In genomic region chr12:62407587-62407986, GRCh38 we compare ENCODE assay signal across 14 cellular contexts. TPM values are rescaled to one million over a fixed set of nuclear protein-coding genes. Genes with fewer than 3 reads are reported as not detected.
A peak's percentile ranks its signal among the peaks of the same experiment; 100 is the strongest.
DNase-seq lines count a peak whose midpoint lies in the region; ATAC-seq, FAIRE-seq and TF ChIP-seq lines count a peak whose summit lies in the region.
"Had no signal": no experiment of that assay in that cellular context is flagged by ENCODE, and none has a peak within 500 bp of the region (broad histone marks: within the 10 kb centered on the region; RNA-seq: fewer than 3 reads in every experiment).

No MANE protein-coding gene starts in this region.

- TF ChIP-seq POLR2A in HepG2 (IDR thresholded peaks at IDR 0.05; ENCODE audit: insufficient read depth in 1 of 2, low read depth in 2 of 2, low read length in 2 of 2), result no peak

- no peak overlapping the region for H3K4me2 ChIP-seq in HepG2 (ENCODE audit: low read depth, low read length)
- H3K4me2 ChIP-seq: BLaER1 treated with 17β-estradiol and CSF1 and Interleukin-3, amounts not matched to agents 10 nM and 100 nM had no signal

- no peak for TF ChIP-seq RAD21 in HepG2 (CRISPR knock-in tag; IDR thresholded peaks at IDR 0.05)

- 51% methylated on average over 1 of the region's 1 CpG for WGBS in HepG2 (ENCODE audit: low lambda C conversion rate)

- H3K4me1 Mint-ChIP-seq in activated CD4-positive, alpha-beta T cell treated with anti-CD3 and anti-CD28 coated beads, Interleukin-2, amount 10 ng/mL, durations not matched to agents 24 days and 14 days, result peaks cover 10% of the 10 kb centered on the region
- H3K4me1 Mint-ChIP-seq in activated naive CD8-positive, alpha-beta T cell treated with anti-CD3 and anti-CD28 coated beads for 36 hours, result peaks cover 14% of the 10 kb centered on the region
- peaks cover 15% of the 10 kb centered on the region for H3K4me1 Mint-ChIP-seq in activated naive CD8-positive, alpha-beta T cell treated with anti-CD3 and anti-CD28 coated beads, Interleukin-2, amount 50 U/mL, for 24 hours
- peaks cover 10% of the 10 kb centered on the region for H3K4me1 Mint-ChIP-seq in stimulated activated effector memory CD8-positive, alpha-beta T cell treated with anti-CD3 and anti-CD28 coated beads, Interleukin-12 subunit alpha, Interleukin-12 subunit beta, amount 100 ng/mL, for 72 hours

- peaks cover 45% of the 10 kb centered on the region for H3K36me3 Mint-ChIP-seq in activated CD4-positive, alpha-beta T cell treated with anti-CD3 and anti-CD28 coated beads, Interleukin-2, amount 10 ng/mL, durations not matched to agents 24 days and 14 days (ENCODE audit: low read depth)
- peaks cover 35% of the 10 kb centered on the region for H3K36me3 Mint-ChIP-seq in activated naive CD8-positive, alpha-beta T cell treated with anti-CD3 and anti-CD28 coated beads for 36 hours
- H3K36me3 Mint-ChIP-seq in activated naive CD8-positive, alpha-beta T cell treated with anti-CD3 and anti-CD28 coated beads, Interleukin-2, amount 50 U/mL, for 24 hours (ENCODE audit: low read depth), result peaks cover 41% of the 10 kb centered on the region
- H3K36me3 Mint-ChIP-seq in stimulated activated effector memory CD8-positive, alpha-beta T cell treated with anti-CD3 and anti-CD28 coated beads, Interleukin-12 subunit alpha, Interleukin-12 subunit beta, amount 100 ng/mL, for 72 hours, result peaks cover 10% of the 10 kb centered on the region

- BruUV-seq in HepG2 (replicated peaks; lab: Mats Ljungman, UMichigan), result no TSS peak

- H3K9me3 ChIP-seq in HepG2 (ENCODE audit: low read length) (no peaks in the 10 kb centered on the region), left lung (no peaks in the 10 kb centered on the region)
- H3K9me3 ChIP-seq: BLaER1 treated with 17β-estradiol and CSF1 and Interleukin-3, amounts not matched to agents 10 nM and 100 nM had no signal

- peak overlapping the region; percentile 49 for H3K27ac Mint-ChIP-seq in activated CD4-positive, alpha-beta T cell treated with anti-CD3 and anti-CD28 coated beads, Interleukin-2, amount 10 ng/mL, durations not matched to agents 24 days and 14 days
- H3K27ac Mint-ChIP-seq in activated naive CD8-positive, alpha-beta T cell treated with anti-CD3 and anti-CD28 coated beads for 36 hours, result peak overlapping the region; percentile 74
- no peak overlapping the region for H3K27ac Mint-ChIP-seq in activated naive CD8-positive, alpha-beta T cell treated with anti-CD3 and anti-CD28 coated beads, Interleukin-2, amount 50 U/mL, for 24 hours
- H3K27ac Mint-ChIP-seq in stimulated activated effector memory CD8-positive, alpha-beta T cell treated with anti-CD3 and anti-CD28 coated beads, Interleukin-12 subunit alpha, Interleukin-12 subunit beta, amount 100 ng/mL, for 72 hours, result peak overlapping the region; percentile 15
- H3K27ac Mint-ChIP-seq: CD4-positive, alpha-beta T cell had no signal

- TF ChIP-seq EP300 in HepG2 (IDR thresholded peaks at IDR 0.05; ENCODE audit: low read depth in 2 of 2, low read length in 2 of 2) (no peak), HepG2 (CRISPR knock-in tag; IDR thresholded peaks at IDR 0.05; ENCODE audit: borderline replicate concordance) (no peak)

- H2AFZ ChIP-seq in HepG2 (ENCODE audit: low read length), result no peak overlapping the region
- H2AFZ ChIP-seq: GM23248 had no signal

- DNase-seq in activated CD4-positive, alpha-beta T cell treated with anti-CD3 and anti-CD28 coated beads, Interleukin-2, amount 10 ng/mL, durations not matched to agents 24 days and 14 days, result no peak
- DNase-seq in activated CD4-positive, alpha-beta T cell treated with anti-CD3 and anti-CD28 coated beads for 48 hours, result no peak
- no peak for DNase-seq in activated naive CD8-positive, alpha-beta T cell treated with anti-CD3 and anti-CD28 coated beads for 36 hours
- no peak for DNase-seq in activated naive CD8-positive, alpha-beta T cell treated with anti-CD3 and anti-CD28 coated beads, Interleukin-2, amount 50 U/mL, for 24 hours
- DNase-seq in HepG2 (ENCODE audit: low spot score) (no peak), left lung (no peak)
- DNase-seq in stimulated activated effector memory CD8-positive, alpha-beta T cell treated with anti-CD3 and anti-CD28 coated beads, Interleukin-12 subunit alpha, Interleukin-12 subunit beta, amount 100 ng/mL, for 72 hours (ENCODE audit: low spot score in 2 of 2), result no peak
- DNase-seq: 8988T; CD4-positive, alpha-beta T cell; DMS79; GM23248; H7 had no signal

- in situ Hi-C loops in HepG2 (cut with HindIII; ENCODE audit: extremely low pct_ligation_motif_present, low pct_unique_long_range_greater_than_20kb), result no loop called here

- peaks cover 0 to 7% of the 10 kb centered on the region in 2 experiments; a peak in 2 of 5 replicates for H3K36me3 ChIP-seq in HepG2 (replicated peaks in 1 of 2; ENCODE audit: control insufficient read depth in 1 of 2, insufficient read depth in 2 of 2, low read length in 2 of 2)
- H3K36me3 ChIP-seq in left lung, result peaks cover 0 to 33% of the 10 kb centered on the region in 2 donors

- CTCF ChIA-PET in HepG2 (lab: Yijun Ruan, JAX; ENCODE audit: low intra/inter-chr PET ratio, low total read pairs), result no interaction called here

- intact Hi-C loops in activated CD4-positive, alpha-beta T cell treated with anti-CD3 and anti-CD28 coated beads, Interleukin-2, amount 10 ng/mL, durations not matched to agents 24 days and 14 days (cut with micrococcal nuclease), result no loop called here
- intact Hi-C loops in HepG2 (cut with micrococcal nuclease; ENCODE audit: unreplicated experiment), result no loop called here
- intact Hi-C loops in left lung (cut with DNase I), result no loop called here

- H3K4me3 ChIP-seq in HepG2 (replicated peaks in 1 of 3; ENCODE audit: insufficient read depth in 1 of 3, low read depth in 2 of 3, low read length in 3 of 3) (no peak overlapping the region), left lung (no peak overlapping the region)
- H3K4me3 ChIP-seq: BLaER1 treated with 17β-estradiol and CSF1 and Interleukin-3, amounts not matched to agents 10 nM and 100 nM; GM23248 had no signal

- H3K4me1 ChIP-seq in HepG2 (ENCODE audit: insufficient read depth, low read length) (no peaks in the 10 kb centered on the region), left lung (no peaks in the 10 kb centered on the region)
- H3K4me1 ChIP-seq: BLaER1 treated with 17β-estradiol and CSF1 and Interleukin-3, amounts not matched to agents 10 nM and 100 nM had no signal

- no peak for TF ChIP-seq CTCF in HepG2 (CRISPR knock-in tag; IDR thresholded peaks at IDR 0.05)
- no peak for TF ChIP-seq CTCF in left lung (IDR thresholded peaks at IDR 0.05)

- H3K27me3 ChIP-seq in HepG2 (ENCODE audit: control insufficient read depth in 1 of 2, insufficient read depth in 2 of 2, low read length in 2 of 2) (no peaks in the 10 kb centered on the region), left lung (no peaks in the 10 kb centered on the region)
- H3K27me3 ChIP-seq: BLaER1 treated with 17β-estradiol and CSF1 and Interleukin-3, amounts not matched to agents 10 nM and 100 nM had no signal

- H3K9me3 Mint-ChIP-seq in activated CD4-positive, alpha-beta T cell treated with anti-CD3 and anti-CD28 coated beads, Interleukin-2, amount 10 ng/mL, durations not matched to agents 24 days and 14 days, result no peaks in the 10 kb centered on the region
- H3K9me3 Mint-ChIP-seq in activated naive CD8-positive, alpha-beta T cell treated with anti-CD3 and anti-CD28 coated beads for 36 hours, result no peaks in the 10 kb centered on the region
- no peaks in the 10 kb centered on the region for H3K9me3 Mint-ChIP-seq in activated naive CD8-positive, alpha-beta T cell treated with anti-CD3 and anti-CD28 coated beads, Interleukin-2, amount 50 U/mL, for 24 hours
- no peaks in the 10 kb centered on the region for H3K9me3 Mint-ChIP-seq in stimulated activated effector memory CD8-positive, alpha-beta T cell treated with anti-CD3 and anti-CD28 coated beads, Interleukin-12 subunit alpha, Interleukin-12 subunit beta, amount 100 ng/mL, for 72 hours
- H3K9me3 Mint-ChIP-seq: CD4-positive, alpha-beta T cell had no signal

- H3K9ac ChIP-seq in HepG2 (ENCODE audit: insufficient read depth, low read depth, low read length), result no peak overlapping the region
- H3K9ac ChIP-seq: BLaER1 treated with 17β-estradiol and CSF1 and Interleukin-3, amounts not matched to agents 10 nM and 100 nM; GM23248 had no signal

- H3K27ac ChIP-seq in HepG2 (ENCODE audit: extremely low read length, insufficient read depth, low read length) (no peak overlapping the region), left lung (no peak overlapping the region)
- H3K27ac ChIP-seq: BLaER1 treated with 17β-estradiol and CSF1 and Interleukin-3, amounts not matched to agents 10 nM and 100 nM; GM23248 had no signal

- no peak overlapping the region for H3K4me3 Mint-ChIP-seq in activated CD4-positive, alpha-beta T cell treated with anti-CD3 and anti-CD28 coated beads, Interleukin-2, amount 10 ng/mL, durations not matched to agents 24 days and 14 days
- no peak overlapping the region for H3K4me3 Mint-ChIP-seq in activated naive CD8-positive, alpha-beta T cell treated with anti-CD3 and anti-CD28 coated beads for 36 hours
- H3K4me3 Mint-ChIP-seq in activated naive CD8-positive, alpha-beta T cell treated with anti-CD3 and anti-CD28 coated beads, Interleukin-2, amount 50 U/mL, for 24 hours, result no peak overlapping the region
- no peak overlapping the region for H3K4me3 Mint-ChIP-seq in stimulated activated effector memory CD8-positive, alpha-beta T cell treated with anti-CD3 and anti-CD28 coated beads, Interleukin-12 subunit alpha, Interleukin-12 subunit beta, amount 100 ng/mL, for 72 hours
- H3K4me3 Mint-ChIP-seq: CD4-positive, alpha-beta T cell had no signal

- no peaks in the 10 kb centered on the region for H3K27me3 Mint-ChIP-seq in activated CD4-positive, alpha-beta T cell treated with anti-CD3 and anti-CD28 coated beads, Interleukin-2, amount 10 ng/mL, durations not matched to agents 24 days and 14 days
- H3K27me3 Mint-ChIP-seq in activated naive CD8-positive, alpha-beta T cell treated with anti-CD3 and anti-CD28 coated beads for 36 hours, result no peaks in the 10 kb centered on the region
- H3K27me3 Mint-ChIP-seq in activated naive CD8-positive, alpha-beta T cell treated with anti-CD3 and anti-CD28 coated beads, Interleukin-2, amount 50 U/mL, for 24 hours, result no peaks in the 10 kb centered on the region
- H3K27me3 Mint-ChIP-seq: CD4-positive, alpha-beta T cell had no signal

- ATAC-seq in activated naive CD8-positive, alpha-beta T cell treated with anti-CD3 and anti-CD28 coated beads, Interleukin-2, amount 50 U/mL, for 24 hours, result no peak
- ATAC-seq in HepG2 (no peak), esophagus mucosa (no peak), left lung (no peak)
- no peak for ATAC-seq in stimulated activated effector memory CD8-positive, alpha-beta T cell treated with anti-CD3 and anti-CD28 coated beads, Interleukin-12 subunit alpha, Interleukin-12 subunit beta, amount 100 ng/mL, for 72 hours

- H4K20me1 ChIP-seq in HepG2 (ENCODE audit: insufficient read depth, low read length), result no peaks in the 10 kb centered on the region

- no peaks in the 10 kb centered on the region for H3K79me2 ChIP-seq in HepG2 (ENCODE audit: insufficient read depth, low read length)

- no peak for FAIRE-seq in HepG2 (lab: Jason Lieb, UNC)

- POLR2A ChIA-PET in HepG2 (lab: Yijun Ruan, JAX), result no interaction called here

RNA-seq across cellular contexts. Expression of gene MON2, which starts 59.0 kb away (rescaled TPM):
- 32.8 and 36.4 TPM in 2 replicates for total RNA-seq in activated CD4-positive, alpha-beta T cell treated with anti-CD3 and anti-CD28 coated beads, Interleukin-2, amount 10 ng/mL, durations not matched to agents 24 days and 14 days
- 10 to 100 TPM; 19.1 to 19.8 TPM for total RNA-seq in activated naive CD8-positive, alpha-beta T cell treated with anti-CD3 and anti-CD28 coated beads for 36 hours
- total RNA-seq in HepG2 (2016; rRNA removed; fragmentation: Illumina TruSeq; extraction: Trizol) (24.8 and 34.0 TPM in 2 replicates), esophagus mucosa (30.9 TPM), left lung (10 to 100 TPM; 48.5 to 58.5 TPM)
- total RNA-seq in HepG2 (2016; cell fraction: cytosol; rRNA removed; fragmentation: Illumina TruSeq; extraction: Trizol; ENCODE audit: low read depth), result 3.0 and 4.5 TPM in 2 replicates
- total RNA-seq in HepG2 (2016; cell fraction: insoluble cytoplasmic fraction; rRNA removed; fragmentation: Illumina TruSeq; extraction: Trizol), result 24.5 and 34.0 TPM in 2 replicates
- total RNA-seq in HepG2 (2016; cell fraction: membrane; rRNA removed; fragmentation: Illumina TruSeq; extraction: Trizol), result 5.0 and 5.5 TPM in 2 replicates
- total RNA-seq in HepG2 (2016; cell fraction: nucleus; rRNA removed; fragmentation: Illumina TruSeq; extraction: Trizol), result 54.8 and 57.7 TPM in 2 replicates
- polyA plus RNA-seq in HepG2 (2011; rRNA removed), result 8.7 and 10.5 TPM in 2 replicates
- polyA plus RNA-seq in HepG2 (2011; cell fraction: cytosol; rRNA removed), result 2.0 and 4.2 TPM in 2 replicates
- polyA plus RNA-seq in HepG2 (2011; cell fraction: nucleus; rRNA removed), result 18.1 and 25.5 TPM in 2 replicates
- polyA plus RNA-seq in HepG2 (2012), result 11.7 and 15.4 TPM in 2 replicates
- polyA plus RNA-seq in HepG2 (2016; cell fraction: cytosol; fragmentation: Illumina TruSeq; extraction: Trizol; ENCODE audit: low read depth), result 0.35 and 0.85 TPM in 2 replicates
- 18.1 and 20.8 TPM in 2 replicates for polyA plus RNA-seq in HepG2 (2016; cell fraction: insoluble cytoplasmic fraction; fragmentation: Illumina TruSeq; extraction: Trizol; ENCODE audit: low read depth)
- 0.91 and 1.5 TPM in 2 replicates for polyA plus RNA-seq in HepG2 (2016; cell fraction: membrane; fragmentation: Illumina TruSeq; extraction: Trizol; ENCODE audit: low read depth)
- 61.9 and 62.6 TPM in 2 replicates for polyA plus RNA-seq in HepG2 (2016; cell fraction: nucleus; fragmentation: Illumina TruSeq; extraction: Trizol; ENCODE audit: insufficient read depth, low read depth)
- polyA minus RNA-seq in HepG2 (2011; rRNA and poly(A)+ RNA removed; ENCODE audit: low replicate concordance), result 13.6 and 14.8 TPM in 2 replicates
- polyA minus RNA-seq in HepG2 (2011; cell fraction: cytosol; rRNA and poly(A)+ RNA removed), result 9.7 and 12.8 TPM in 2 replicates
- polyA minus RNA-seq in HepG2 (2011; cell fraction: nucleus; rRNA and poly(A)+ RNA removed), result 98.0 and 102 TPM in 2 replicates
